In the genomic region with DNA sequence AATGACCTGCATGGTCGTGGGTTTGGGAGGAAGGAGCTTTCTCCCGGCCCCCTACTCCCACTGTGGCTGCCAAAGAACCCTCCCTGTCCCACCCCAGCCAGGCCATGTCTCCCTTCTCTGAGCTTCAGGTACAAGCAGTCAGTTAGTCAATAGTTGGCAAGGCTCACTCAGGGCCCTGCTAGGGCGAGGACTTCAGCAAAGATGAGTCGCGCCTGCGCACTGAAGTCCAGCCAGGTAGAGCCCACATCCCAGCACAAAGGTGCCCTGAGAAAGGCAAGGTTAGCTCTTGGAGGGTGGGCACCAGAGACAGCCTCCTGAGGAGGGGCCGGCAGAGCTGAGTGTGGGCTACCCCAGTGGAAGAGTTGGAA, we compare ENCODE assay signal across 1 cellular context.
TF ChIP-seq lines count a peak whose summit lies in the region.

No MANE protein-coding gene starts in this region.

TF ChIP-seq in A549, 52 proteins besides CTCF, POLR2A, EP300 and RAD21 (continued from another document):
- no peak for TF ChIP-seq ATOH8 (CRISPR knock-in tag; IDR thresholded peaks at IDR 0.05; ENCODE audit: low read depth)
- TF ChIP-seq, protein P1, sequence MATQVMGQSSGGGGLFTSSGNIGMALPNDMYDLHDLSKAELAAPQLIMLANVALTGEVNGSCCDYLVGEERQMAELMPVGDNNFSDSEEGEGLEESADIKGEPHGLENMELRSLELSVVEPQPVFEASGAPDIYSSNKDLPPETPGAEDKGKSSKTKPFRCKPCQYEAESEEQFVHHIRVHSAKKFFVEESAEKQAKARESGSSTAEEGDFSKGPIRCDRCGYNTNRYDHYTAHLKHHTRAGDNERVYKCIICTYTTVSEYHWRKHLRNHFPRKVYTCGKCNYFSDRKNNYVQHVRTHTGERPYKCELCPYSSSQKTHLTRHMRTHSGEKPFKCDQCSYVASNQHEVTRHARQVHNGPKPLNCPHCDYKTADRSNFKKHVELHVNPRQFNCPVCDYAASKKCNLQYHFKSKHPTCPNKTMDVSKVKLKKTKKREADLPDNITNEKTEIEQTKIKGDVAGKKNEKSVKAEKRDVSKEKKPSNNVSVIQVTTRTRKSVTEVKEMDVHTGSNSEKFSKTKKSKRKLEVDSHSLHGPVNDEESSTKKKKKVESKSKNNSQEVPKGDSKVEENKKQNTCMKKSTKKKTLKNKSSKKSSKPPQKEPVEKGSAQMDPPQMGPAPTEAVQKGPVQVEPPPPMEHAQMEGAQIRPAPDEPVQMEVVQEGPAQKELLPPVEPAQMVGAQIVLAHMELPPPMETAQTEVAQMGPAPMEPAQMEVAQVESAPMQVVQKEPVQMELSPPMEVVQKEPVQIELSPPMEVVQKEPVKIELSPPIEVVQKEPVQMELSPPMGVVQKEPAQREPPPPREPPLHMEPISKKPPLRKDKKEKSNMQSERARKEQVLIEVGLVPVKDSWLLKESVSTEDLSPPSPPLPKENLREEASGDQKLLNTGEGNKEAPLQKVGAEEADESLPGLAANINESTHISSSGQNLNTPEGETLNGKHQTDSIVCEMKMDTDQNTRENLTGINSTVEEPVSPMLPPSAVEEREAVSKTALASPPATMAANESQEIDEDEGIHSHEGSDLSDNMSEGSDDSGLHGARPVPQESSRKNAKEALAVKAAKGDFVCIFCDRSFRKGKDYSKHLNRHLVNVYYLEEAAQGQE (IDR thresholded peaks at IDR 0.05) = no peak
